In genomic region chr19:40690050-40690698, GRCh38 we compare ENCODE assay signal across 8 cellular contexts. TPM values are rescaled to one million over a fixed set of nuclear protein-coding genes. Genes with fewer than 3 reads are reported as not detected.
DNase-seq lines count a peak whose midpoint lies in the region; ATAC-seq lines count a peak whose summit lies in the region.

TSS of gene NUMBL (minus strand) at chr19:40690651. CDS start at chr19:40690483, 168 bp downstream.

- H3K4me1 Mint-ChIP-seq in activated naive CD4-positive, alpha-beta T cell treated with anti-CD3 and anti-CD28 coated beads, Interleukin-2, amount 50 U/mL, for 24 hours: peaks cover 4% of the 10 kb centered on the region
- peaks cover 1% of the 10 kb centered on the region for H3K4me1 Mint-ChIP-seq in activated T-helper 2 cell treated with anti-CD3 and anti-CD28 coated beads, Interferon-gamma antibody, Interleukin-2, Interleukin-4, amounts not matched to agents 10 μg/mL and 5 μg/mL and 100 μg/mL, durations not matched to agents 14 hours and 24 hours and 36 hours (ENCODE audit: low read depth)

- H3K27ac ChIP-seq in right cardiac atrium (ENCODE audit: low read length): peak within 1 kb of the TSS; percentile 74

- H3K27ac Mint-ChIP-seq in activated naive CD4-positive, alpha-beta T cell treated with anti-CD3 and anti-CD28 coated beads, Interleukin-2, amount 50 U/mL, for 24 hours: peak within 1 kb of the TSS; percentile 97
- H3K27ac Mint-ChIP-seq in activated T-helper 2 cell treated with anti-CD3 and anti-CD28 coated beads, Interferon-gamma antibody, Interleukin-2, Interleukin-4, amounts not matched to agents 10 μg/mL and 5 μg/mL and 100 μg/mL, durations not matched to agents 14 hours and 24 hours and 36 hours: peak within 1 kb of the TSS; percentile 95

- H3K36me3 ChIP-seq in skeletal muscle satellite cell (ENCODE audit: insufficient read depth, low read length): peaks cover 24% of the 10 kb centered on the region

- H3K27me3 ChIP-seq in right cardiac atrium (ENCODE audit: control insufficient read depth, insufficient read depth) (no peaks in the 10 kb centered on the region), skeletal muscle satellite cell (ENCODE audit: control insufficient read depth, insufficient read depth, low read length) (no peaks in the 10 kb centered on the region)

- no peaks in the 10 kb centered on the region for H3K27me3 Mint-ChIP-seq in activated naive CD4-positive, alpha-beta T cell treated with anti-CD3 and anti-CD28 coated beads, Interleukin-2, amount 50 U/mL, for 24 hours
- no peaks in the 10 kb centered on the region for H3K27me3 Mint-ChIP-seq in activated T-helper 2 cell treated with anti-CD3 and anti-CD28 coated beads, Interferon-gamma antibody, Interleukin-2, Interleukin-4, amounts not matched to agents 10 μg/mL and 5 μg/mL and 100 μg/mL, durations not matched to agents 14 hours and 24 hours and 36 hours (ENCODE audit: low read depth)

- H3K4me1 ChIP-seq in right cardiac atrium (ENCODE audit: control insufficient read depth, insufficient read depth, low read length) (peaks cover 5% of the 10 kb centered on the region), skeletal muscle satellite cell (ENCODE audit: control insufficient read depth, insufficient read depth, low read length) (peaks cover 38% of the 10 kb centered on the region)

- ATAC-seq in right cardiac atrium (peak in 1 of 2 donors; percentile 59), HG02678 (IDR thresholded peaks at IDR 0.05; ENCODE audit: unreplicated experiment) (no peak), GM21619 (IDR thresholded peaks at IDR 0.05; ENCODE audit: unreplicated experiment) (no peak)

- no peaks in the 10 kb centered on the region for H3K9me3 ChIP-seq in right cardiac atrium (ENCODE audit: control insufficient read depth, low read length)
- H3K9me3 ChIP-seq in skeletal muscle satellite cell (replicated peaks; ENCODE audit: low read length): no peaks in the 10 kb centered on the region

- no peaks in the 10 kb centered on the region for H3K9me3 Mint-ChIP-seq in activated naive CD4-positive, alpha-beta T cell treated with anti-CD3 and anti-CD28 coated beads, Interleukin-2, amount 50 U/mL, for 24 hours
- H3K9me3 Mint-ChIP-seq in activated T-helper 2 cell treated with anti-CD3 and anti-CD28 coated beads, Interferon-gamma antibody, Interleukin-2, Interleukin-4, amounts not matched to agents 10 μg/mL and 5 μg/mL and 100 μg/mL, durations not matched to agents 14 hours and 24 hours and 36 hours: no peaks in the 10 kb centered on the region

- WGBS in right cardiac atrium: 2% methylated on average over 51 of the region's 51 CpGs

- peak within 1 kb of the TSS; percentile 97 for H3K4me3 Mint-ChIP-seq in activated naive CD4-positive, alpha-beta T cell treated with anti-CD3 and anti-CD28 coated beads, Interleukin-2, amount 50 U/mL, for 24 hours
- peak within 1 kb of the TSS; percentile 89 for H3K4me3 Mint-ChIP-seq in activated T-helper 2 cell treated with anti-CD3 and anti-CD28 coated beads, Interferon-gamma antibody, Interleukin-2, Interleukin-4, amounts not matched to agents 10 μg/mL and 5 μg/mL and 100 μg/mL, durations not matched to agents 14 hours and 24 hours and 36 hours (ENCODE audit: low read depth)

- peak within 1 kb of the TSS; percentile 92 for H3K9ac ChIP-seq in skeletal muscle satellite cell (ENCODE audit: low read depth, low read length)

- intact Hi-C loops in activated T-helper 2 cell treated with anti-CD3 and anti-CD28 coated beads, Interferon-gamma antibody, Interleukin-2, Interleukin-4, amounts not matched to agents 10 μg/mL and 5 μg/mL and 100 μg/mL, durations not matched to agents 14 hours and 24 hours and 36 hours (cut with micrococcal nuclease): loop anchor here (1.0 to 2.0 kb wide), 2 partner anchors 25 to 27 kb away; no protein-coding TSS in a partner anchor
- intact Hi-C loops in right cardiac atrium (cut with DNase I): no loop called here

- peak within 1 kb of the TSS; percentile 97 for H3K4me2 ChIP-seq in skeletal muscle satellite cell (ENCODE audit: low read length)

- H3K36me3 Mint-ChIP-seq in activated naive CD4-positive, alpha-beta T cell treated with anti-CD3 and anti-CD28 coated beads, Interleukin-2, amount 50 U/mL, for 24 hours: peaks cover 2% of the 10 kb centered on the region
- peaks cover 14% of the 10 kb centered on the region for H3K36me3 Mint-ChIP-seq in activated T-helper 2 cell treated with anti-CD3 and anti-CD28 coated beads, Interferon-gamma antibody, Interleukin-2, Interleukin-4, amounts not matched to agents 10 μg/mL and 5 μg/mL and 100 μg/mL, durations not matched to agents 14 hours and 24 hours and 36 hours (ENCODE audit: low read depth)

- peak within 1 kb of the TSS; percentile 90 for H3K4me3 ChIP-seq in right cardiac atrium (ENCODE audit: low read length)
- peak within 1 kb of the TSS; percentile 78 for H3K4me3 ChIP-seq in skeletal muscle satellite cell (ENCODE audit: low read length)

- DNase-seq in activated naive CD4-positive, alpha-beta T cell treated with anti-CD3 and anti-CD28 coated beads, Interleukin-2, amount 50 U/mL, for 16 hours: no peak
- DNase-seq in activated T-helper 2 cell treated with anti-CD3 and anti-CD28 coated beads, Interferon-gamma antibody, Interleukin-2, Interleukin-4, amounts not matched to agents 10 μg/mL and 5 μg/mL and 100 μg/mL, durations not matched to agents 14 hours and 24 hours and 36 hours (ENCODE audit: low spot score): no peak
- DNase-seq in right cardiac atrium (no peak), COR-L47 (lab: John Stamatoyannopoulos, UW) (no peak)

RNA-seq across cellular contexts. Expression of gene NUMBL, which starts in this region (rescaled TPM):
- total RNA-seq in activated T-helper 2 cell treated with anti-CD3 and anti-CD28 coated beads, Interferon-gamma antibody, Interleukin-2, Interleukin-4, amounts not matched to agents 10 μg/mL and 5 μg/mL and 100 μg/mL, durations not matched to agents 14 hours and 24 hours and 36 hours: 18.0 and 27.0 TPM in 2 replicates
- 10 to 100 TPM; 18.6 to 22.9 (median 20.4) TPM for total RNA-seq in right cardiac atrium
- 12.4 TPM for polyA plus RNA-seq in right cardiac atrium
- 37.5 and 44.3 TPM in 2 replicates for total RNA-seq in skeletal muscle satellite cell (2012; rRNA removed)
